ENCODE assay signal across 21 cellular contexts in the genomic region with DNA sequence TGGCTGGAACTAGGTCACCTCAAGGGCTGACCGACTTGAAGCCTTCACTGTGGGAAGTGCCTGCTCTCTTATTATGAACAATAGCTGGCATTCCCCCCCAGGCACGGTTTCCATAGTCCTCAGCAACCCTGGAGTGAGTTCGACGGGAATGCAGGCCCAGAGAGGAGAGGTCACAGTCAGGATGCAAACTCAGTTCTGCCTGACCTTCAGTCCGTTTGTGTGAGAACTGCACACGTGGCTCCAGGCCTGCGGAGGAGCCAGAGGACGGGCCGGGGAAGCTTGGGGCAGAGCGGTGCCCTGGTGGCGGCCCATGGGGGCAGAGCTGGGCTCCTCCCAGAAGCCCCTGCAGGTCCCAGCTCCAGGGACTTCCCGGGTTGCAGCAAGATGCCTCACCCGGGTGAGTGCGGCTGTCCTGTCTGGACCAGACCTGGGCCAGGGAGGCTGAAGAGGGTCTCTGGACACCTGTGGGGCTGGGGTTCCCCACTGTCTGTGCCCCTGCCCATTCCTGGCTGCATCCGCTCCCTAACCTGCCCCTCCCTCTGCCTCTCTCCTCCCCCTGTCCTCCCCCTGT. TPM values are rescaled to one million over a fixed set of nuclear protein-coding genes. Genes with fewer than 3 reads are reported as not detected.
DNase-seq lines count a peak whose midpoint lies in the region; ATAC-seq and TF ChIP-seq lines count a peak whose summit lies in the region.
"Had no signal": no experiment of that assay in that cellular context is flagged by ENCODE, and none has a peak within 500 bp of the region (broad histone marks: within the 10 kb centered on the region; RNA-seq: fewer than 3 reads in every experiment).

No MANE protein-coding gene starts in this region.

- DNase-seq in GM23338 (ENCODE audit: low spot score), result peak; percentile 69
- DNase-seq in WTC11 (ENCODE audit: low spot score), result peak; percentile 51
- peak; percentile 74 for DNase-seq in iPS-NIHi11 (ENCODE audit: low spot score)
- DNase-seq in posterior vena cava (ENCODE audit: low spot score), result peak; percentile 69
- no peak for DNase-seq in activated naive CD4-positive, alpha-beta T cell treated with anti-CD3 and anti-CD28 coated beads for 36 hours
- no peak for DNase-seq in DMS79 treated with DMSO at 0.1 percent for 48 hours (lab: John Stamatoyannopoulos, UW)
- no peak for DNase-seq in left ventricle myocardium superior
- DNase-seq: activated CD4-positive, alpha-beta T cell treated with anti-CD3 and anti-CD28 coated beads, Interleukin-2, amount 50 U/mL, for 1 hour; activated naive CD4-positive, alpha-beta T cell treated with Interleukin-2 at 50 U/mL for 16 hours; dermis blood vessel endothelial cell; DMS 273 treated with DMSO at 0.1 percent for 48 hours; erythroblast; KBM-7; MV-4-11; NCI-H1930; NCI-H510A treated with DMSO at 0.1 percent for 48 hours had no signal

- no peak overlapping the region for H3K4me3 ChIP-seq in GM23338

- peak overlapping the region; percentile 69; the same call in 1 of the 2 replicates for H2AFZ ChIP-seq in GM23338

- H3F3A ChIP-seq in GM23338 (replicated peaks; ENCODE audit: low read depth), result peaks cover 5% of the 10 kb centered on the region; the same call in 1 of the 2 replicates

- no peaks in the 10 kb centered on the region for H3K9me2 ChIP-seq in GM23338 (ENCODE audit: insufficient read depth)

- POLR2A ChIA-PET in WTC11 (lab: Charles Lee), result interaction anchor here (0.6 to 1.2 kb wide), 2 partner anchors 9 to 89 kb away, joined by 3 read pairs; no protein-coding TSS in a partner anchor

- CTCF ChIA-PET in WTC11 (lab: Charles Lee), result interaction anchor here (0.6 to 1.8 kb wide), 8 partner anchors 9 to 461 kb away, joined by 3 to 10 read pairs (median 5); no protein-coding TSS in a partner anchor
- CTCF ChIA-PET in activated naive CD4-positive, alpha-beta T cell treated with anti-CD3 and anti-CD28 coated beads for 36 hours (lab: Charles Lee), result no interaction called here

- H3K27ac Mint-ChIP-seq in GM23338, result peak overlapping the region; percentile 74; the same call in 1 of the 2 replicates
- 0 out of 2 replicates have a peak overlapping the region, but pooled peaks have one; percentile 29 for H3K27ac Mint-ChIP-seq in WTC11
- no peak overlapping the region for H3K27ac Mint-ChIP-seq in activated naive CD4-positive, alpha-beta T cell treated with anti-CD3 and anti-CD28 coated beads for 36 hours
- H3K27ac Mint-ChIP-seq: CD14-positive monocyte, type B pancreatic cell had no signal

- no peaks in the 10 kb centered on the region for H3K4me1 ChIP-seq in GM23338 (ENCODE audit: insufficient read depth)

- H3K4me3 Mint-ChIP-seq in GM23338 (no peak overlapping the region), WTC11 (no peak overlapping the region)
- H3K4me3 Mint-ChIP-seq in activated naive CD4-positive, alpha-beta T cell treated with anti-CD3 and anti-CD28 coated beads for 36 hours, result no peak overlapping the region
- H3K4me3 Mint-ChIP-seq: CD14-positive monocyte, nephron, type B pancreatic cell had no signal

- H3K27ac ChIP-seq in GM23338 (ENCODE audit: low read depth), result no peak overlapping the region; the same call in 1 of the 2 replicates
- H3K27ac ChIP-seq: HL-60 had no signal

- intact Hi-C loops in posterior vena cava (cut with DNase I), result no loop called here
- intact Hi-C loops in activated naive CD4-positive, alpha-beta T cell treated with anti-CD3 and anti-CD28 coated beads for 36 hours (cut with micrococcal nuclease), result no loop called here
- intact Hi-C loops in left ventricle myocardium superior (cut with micrococcal nuclease), result no loop called here

- no peak overlapping the region for H3K4me2 ChIP-seq in GM23338

- H3K4me1 Mint-ChIP-seq in GM23338, result peaks cover 8% of the 10 kb centered on the region
- 0 out of 2 replicates have a peak, but pooled peaks cover 7% of the 10 kb centered on the region for H3K4me1 Mint-ChIP-seq in WTC11
- H3K4me1 Mint-ChIP-seq in activated naive CD4-positive, alpha-beta T cell treated with anti-CD3 and anti-CD28 coated beads for 36 hours (ENCODE audit: low read depth), result no peaks in the 10 kb centered on the region
- H3K4me1 Mint-ChIP-seq: CD14-positive monocyte had no signal

- peak; percentile 13 to 30; a peak in 1 of 4 replicates for TF ChIP-seq CTCF in GM23338 (conservative IDR thresholded peaks at IDR 0.05; ENCODE audit: low read depth in 2 of 2)
- TF ChIP-seq CTCF in WTC11 (IDR thresholded peaks at IDR 0.05), result no peak

- no peaks in the 10 kb centered on the region for H4K20me1 ChIP-seq in GM23338 (replicated peaks; ENCODE audit: insufficient read depth)

- ATAC-seq in GM23338 (peak; percentile 85), WTC11 (peak; percentile 87), SK-N-SH treated with all-trans-retinoic acid at 6 μM for 48 hours (no peak), left ventricle myocardium superior (no peak)

- no peaks in the 10 kb centered on the region for H3K36me3 Mint-ChIP-seq in GM23338 (ENCODE audit: low read depth)
- no peaks in the 10 kb centered on the region for H3K36me3 Mint-ChIP-seq in WTC11
- no peaks in the 10 kb centered on the region for H3K36me3 Mint-ChIP-seq in activated naive CD4-positive, alpha-beta T cell treated with anti-CD3 and anti-CD28 coated beads for 36 hours (ENCODE audit: low read depth)
- H3K36me3 Mint-ChIP-seq: CD14-positive monocyte, type B pancreatic cell had no signal

- peaks cover 17% of the 10 kb centered on the region for H3K27me3 Mint-ChIP-seq in GM23338 (ENCODE audit: insufficient read depth, low read depth, poor library complexity)
- no peaks in the 10 kb centered on the region for H3K27me3 Mint-ChIP-seq in WTC11 (ENCODE audit: low read depth)
- H3K27me3 Mint-ChIP-seq in activated naive CD4-positive, alpha-beta T cell treated with anti-CD3 and anti-CD28 coated beads for 36 hours (ENCODE audit: low read depth), result peaks cover 3% of the 10 kb centered on the region
- H3K27me3 Mint-ChIP-seq: type B pancreatic cell had no signal

- H3K9me3 Mint-ChIP-seq in GM23338 (no peaks in the 10 kb centered on the region; the same call in 2 of the 3 replicates), WTC11 (no peaks in the 10 kb centered on the region)
- no peaks in the 10 kb centered on the region for H3K9me3 Mint-ChIP-seq in activated naive CD4-positive, alpha-beta T cell treated with anti-CD3 and anti-CD28 coated beads for 36 hours
- H3K9me3 Mint-ChIP-seq: nephron, type B pancreatic cell had no signal

- H3K36me3 ChIP-seq in GM23338 (ENCODE audit: insufficient read depth), result no peaks in the 10 kb centered on the region

- H3K27me3 ChIP-seq in GM23338 (ENCODE audit: insufficient read depth), result no peaks in the 10 kb centered on the region

- H3K79me2 ChIP-seq in GM23338 (replicated peaks; ENCODE audit: insufficient read depth), result no peaks in the 10 kb centered on the region

TF ChIP-seq in WTC11, 78 proteins besides CTCF, POLR2A, EP300 and RAD21 (continues in another document):
- TF ChIP-seq, protein P1, sequence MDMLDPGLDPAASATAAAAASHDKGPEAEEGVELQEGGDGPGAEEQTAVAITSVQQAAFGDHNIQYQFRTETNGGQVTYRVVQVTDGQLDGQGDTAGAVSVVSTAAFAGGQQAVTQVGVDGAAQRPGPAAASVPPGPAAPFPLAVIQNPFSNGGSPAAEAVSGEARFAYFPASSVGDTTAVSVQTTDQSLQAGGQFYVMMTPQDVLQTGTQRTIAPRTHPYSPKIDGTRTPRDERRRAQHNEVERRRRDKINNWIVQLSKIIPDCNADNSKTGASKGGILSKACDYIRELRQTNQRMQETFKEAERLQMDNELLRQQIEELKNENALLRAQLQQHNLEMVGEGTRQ (CRISPR knock-in tag; IDR thresholded peaks at IDR 0.05), result peak; percentile 50; the same call in 1 of the 2 replicates
- no peak for TF ChIP-seq FOXJ3 (CRISPR knock-in tag; IDR thresholded peaks at IDR 0.05; ENCODE audit: borderline replicate concordance)
- TF ChIP-seq JUN (CRISPR knock-in tag; IDR thresholded peaks at IDR 0.05), result no peak

TF ChIP-seq in SK-N-SH treated with all-trans-retinoic acid at 6 μM for 48 hours, 23 proteins besides CTCF, POLR2A, EP300 and RAD21 (continues in another document):
- TF ChIP-seq, protein P2, sequence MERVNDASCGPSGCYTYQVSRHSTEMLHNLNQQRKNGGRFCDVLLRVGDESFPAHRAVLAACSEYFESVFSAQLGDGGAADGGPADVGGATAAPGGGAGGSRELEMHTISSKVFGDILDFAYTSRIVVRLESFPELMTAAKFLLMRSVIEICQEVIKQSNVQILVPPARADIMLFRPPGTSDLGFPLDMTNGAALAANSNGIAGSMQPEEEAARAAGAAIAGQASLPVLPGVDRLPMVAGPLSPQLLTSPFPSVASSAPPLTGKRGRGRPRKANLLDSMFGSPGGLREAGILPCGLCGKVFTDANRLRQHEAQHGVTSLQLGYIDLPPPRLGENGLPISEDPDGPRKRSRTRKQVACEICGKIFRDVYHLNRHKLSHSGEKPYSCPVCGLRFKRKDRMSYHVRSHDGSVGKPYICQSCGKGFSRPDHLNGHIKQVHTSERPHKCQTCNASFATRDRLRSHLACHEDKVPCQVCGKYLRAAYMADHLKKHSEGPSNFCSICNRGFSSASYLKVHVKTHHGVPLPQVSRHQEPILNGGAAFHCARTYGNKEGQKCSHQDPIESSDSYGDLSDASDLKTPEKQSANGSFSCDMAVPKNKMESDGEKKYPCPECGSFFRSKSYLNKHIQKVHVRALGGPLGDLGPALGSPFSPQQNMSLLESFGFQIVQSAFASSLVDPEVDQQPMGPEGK (CRISPR knock-in tag; IDR thresholded peaks at IDR 0.05; ENCODE audit: borderline replicate concordance), result no peak
- no peak for TF ChIP-seq OSR1 (CRISPR knock-in tag; IDR thresholded peaks at IDR 0.05)

RNA-seq across cellular contexts. Expression of gene SLC25A18, which starts 17.2 kb away (rescaled TPM):
- total RNA-seq in GM23338 (2014; rRNA removed; shearing (Covaris generic)), result 0.47 and 1.9 TPM in 2 replicates
- 0.57 and 1.2 TPM in 2 replicates for polyA plus RNA-seq in GM23338 (2016; fragmentation: Nextera tagmentation; extraction: Ambion mirVana)
- total RNA-seq in WTC11 (2021), result 0.69 to 2.1 TPM (median 1.0 TPM) in 3 replicates
- total RNA-seq in posterior vena cava, result 1 to 10 TPM in 1 of 2 donors, under 1 TPM in 1; 0.76 to 1.2 TPM
- total RNA-seq in activated naive CD4-positive, alpha-beta T cell treated with anti-CD3 and anti-CD28 coated beads for 36 hours, result not detected
- 2.2 TPM for total RNA-seq in left ventricle myocardium superior
- total RNA-seq: dermis blood vessel endothelial cell had no signal

RNA-seq across cellular contexts. Expression of gene ATP6V1E1, which starts 48.0 kb away (rescaled TPM):
- total RNA-seq in GM23338 (2014; rRNA removed; shearing (Covaris generic)), result 74.5 and 74.8 TPM in 2 replicates
- 81.7 and 82.9 TPM in 2 replicates for polyA plus RNA-seq in GM23338 (2016; fragmentation: Nextera tagmentation; extraction: Ambion mirVana)
- 81.1 to 88.1 TPM (median 82.3 TPM) in 3 replicates for total RNA-seq in WTC11 (2021)
- total RNA-seq in posterior vena cava, result 100 to 1,000 TPM; 116 to 126 TPM
- total RNA-seq in activated naive CD4-positive, alpha-beta T cell treated with anti-CD3 and anti-CD28 coated beads for 36 hours, result 10 to 100 TPM; 74.5 to 75.5 TPM
- total RNA-seq in left ventricle myocardium superior, result 210 TPM

RNA-seq across cellular contexts. Expression of gene BCL2L13, which starts 58.0 kb away (rescaled TPM):
- total RNA-seq in GM23338 (2014; rRNA removed; shearing (Covaris generic)), result 29.7 and 32.3 TPM in 2 replicates
- 21.3 and 22.4 TPM in 2 replicates for polyA plus RNA-seq in GM23338 (2016; fragmentation: Nextera tagmentation; extraction: Ambion mirVana)
- total RNA-seq in WTC11 (2021) (34.6 to 38.1 TPM (median 36.4 TPM) in 3 replicates), posterior vena cava (10 to 100 TPM; 28.9 to 34.7 TPM), left ventricle myocardium superior (92.9 TPM)
- total RNA-seq in activated naive CD4-positive, alpha-beta T cell treated with anti-CD3 and anti-CD28 coated beads for 36 hours, result 10 to 100 TPM; 32.2 to 32.6 TPM

Comparison
In these comparisons a context has a peak if more than half of its experiments do, and no peak if none do; other contexts are left out.
1. ATAC-seq: peak in GM23338 (single experiment) and WTC11 (single experiment); none in SK-N-SH treated with all-trans-retinoic acid at 6 μM for 48 hours (single experiment) and left ventricle myocardium superior (single experiment).
2. DNase-seq: peak in GM23338 (single experiment), WTC11 (single experiment), iPS-NIHi11 (single experiment) and posterior vena cava (single experiment); none in activated naive CD4-positive, alpha-beta T cell treated with anti-CD3 and anti-CD28 coated beads for 36 hours (single experiment), DMS79 treated with DMSO at 0.1 percent for 48 hours (single experiment) and left ventricle myocardium superior (single experiment).